ENCODE assay signal across 10 cellular contexts in the genomic region with DNA sequence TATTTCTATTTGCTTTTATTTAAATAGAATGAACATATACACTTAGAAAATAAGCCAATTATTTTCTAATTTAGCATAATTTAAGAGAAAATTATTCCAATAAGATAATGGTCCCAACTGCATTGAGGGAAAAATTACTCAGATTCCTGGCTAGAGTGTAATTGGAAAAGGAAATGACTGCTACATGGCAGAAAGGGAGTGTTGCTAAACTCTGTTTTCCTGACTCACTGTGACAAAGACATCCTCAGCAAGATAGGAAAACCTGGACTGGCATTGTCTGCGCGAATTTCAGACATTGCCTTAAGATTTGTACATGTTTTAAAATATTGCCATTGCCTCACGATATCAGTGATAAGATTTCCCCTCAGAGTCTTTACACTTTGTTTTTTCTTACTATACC. TPM values are rescaled to one million over a fixed set of nuclear protein-coding genes. Genes with fewer than 3 reads are reported as not detected.
A peak's percentile ranks its signal among the peaks of the same experiment; 100 is the strongest.
DNase-seq lines count a peak whose midpoint lies in the region; ATAC-seq, FAIRE-seq and TF ChIP-seq lines count a peak whose summit lies in the region.
"Had no signal": no experiment of that assay in that cellular context is flagged by ENCODE, and none has a peak within 500 bp of the region (broad histone marks: within the 10 kb centered on the region; RNA-seq: fewer than 3 reads in every experiment).

No MANE protein-coding gene starts in this region.

- no peak overlapping the region for H3K4me3 ChIP-seq in CD8-positive, alpha-beta T cell (ENCODE audit: low read depth, low read length)
- peak overlapping the region; percentile 12 for H3K4me3 ChIP-seq in bronchial epithelial cell (ENCODE audit: low read depth, low read length)
- H3K4me3 ChIP-seq in naive thymus-derived CD4-positive, alpha-beta T cell (ENCODE audit: low read length): no peak overlapping the region
- H3K4me3 ChIP-seq in tibial artery: no peak overlapping the region

- intact Hi-C loops in CD8-positive, alpha-beta T cell (cut with DNase I, micrococcal nuclease): loop anchor here in 1 of 2 experiments (1.0 to 2.0 kb wide), 3 partner anchors 9 to 21 kb away; no protein-coding TSS in a partner anchor
- intact Hi-C loops in naive thymus-derived CD4-positive, alpha-beta T cell (cut with micrococcal nuclease): loop anchor here in 1 of 2 donors (2.0 kb wide), 3 partner anchors 17 to 43 kb away; no protein-coding TSS in a partner anchor
- intact Hi-C loops in tibial artery (cut with DNase I; ENCODE audit: low total_unique reads): no loop called here

- peak overlapping the region; percentile 71 for H3K27ac Mint-ChIP-seq in CD8-positive, alpha-beta T cell
- peak overlapping the region in 8 of 9 donors; percentile 91 to 97 (median 95) for H3K27ac Mint-ChIP-seq in naive thymus-derived CD4-positive, alpha-beta T cell

- no peak overlapping the region for H3K27ac ChIP-seq in CD8-positive, alpha-beta T cell (ENCODE audit: low read depth, low read length)
- peak overlapping the region; percentile 71 for H3K27ac ChIP-seq in naive thymus-derived CD4-positive, alpha-beta T cell (ENCODE audit: low read depth, low read length)
- H3K27ac ChIP-seq in tibial artery: no peak overlapping the region

- CTCF ChIA-PET in CD8-positive, alpha-beta T cell (lab: Charles Lee): interaction anchor here (1.4 to 2.1 kb wide), 4 partner anchors 22 to 178 kb away, joined by 3 to 7 read pairs (median 4); no protein-coding TSS in a partner anchor
- CTCF ChIA-PET in naive thymus-derived CD4-positive, alpha-beta T cell (lab: Charles Lee): interaction anchor here (0.7 to 3.1 kb wide), 2 partner anchors 36 to 43 kb away, joined by 3 to 14 read pairs; no protein-coding TSS in a partner anchor

- DNase-seq in CD8-positive, alpha-beta T cell: no peak
- DNase-seq in LHCN-M2 (ENCODE audit: low read depth) (peak; percentile 77), bronchial epithelial cell (ENCODE audit: low read depth) (peak; percentile 92), GM13976 (ENCODE audit: low spot score) (no peak), tibial artery (no peak)
- no peak for DNase-seq in naive thymus-derived CD4-positive, alpha-beta T cell
- DNase-seq: cortex of kidney; stimulated activated CD4-positive, alpha-beta T cell treated with anti-CD3 and anti-CD28 coated beads, Interleukin-4, amount 100 ng/mL, for 1 hour had no signal

- H3K27me3 Mint-ChIP-seq in CD8-positive, alpha-beta T cell (ENCODE audit: low read depth): no peaks in the 10 kb centered on the region
- peaks cover 0 to 34% (median 0%) of the 10 kb centered on the region in 5 donors for H3K27me3 Mint-ChIP-seq in naive thymus-derived CD4-positive, alpha-beta T cell

- H3K36me3 Mint-ChIP-seq in CD8-positive, alpha-beta T cell: peaks cover 4% of the 10 kb centered on the region
- H3K36me3 Mint-ChIP-seq in naive thymus-derived CD4-positive, alpha-beta T cell: peaks cover 0 to 21% (median 0%) of the 10 kb centered on the region in 5 donors

- in situ Hi-C loops in GM13976 (cut with MboI; ENCODE audit: low sequenced_read_pairs, unreplicated experiment): no loop called here

- ATAC-seq in CD8-positive, alpha-beta T cell: no peak
- ATAC-seq in naive thymus-derived CD4-positive, alpha-beta T cell: no peak
- no peak for ATAC-seq in HG03108 (IDR thresholded peaks at IDR 0.05; ENCODE audit: unreplicated experiment)
- ATAC-seq in GM19463 (IDR thresholded peaks at IDR 0.05; ENCODE audit: unreplicated experiment): no peak

- peak overlapping the region; percentile 50 for H3K4me3 Mint-ChIP-seq in CD8-positive, alpha-beta T cell
- peak overlapping the region; percentile 58 to 97 (median 90) for H3K4me3 Mint-ChIP-seq in naive thymus-derived CD4-positive, alpha-beta T cell

- peaks cover 64% of the 10 kb centered on the region for H3K4me1 Mint-ChIP-seq in CD8-positive, alpha-beta T cell (ENCODE audit: low read depth)
- H3K4me1 Mint-ChIP-seq in naive thymus-derived CD4-positive, alpha-beta T cell: peaks cover 29 to 82% (median 76%) of the 10 kb centered on the region in 7 donors

- H3K9me3 Mint-ChIP-seq in CD8-positive, alpha-beta T cell: no peaks in the 10 kb centered on the region
- H3K9me3 Mint-ChIP-seq in naive thymus-derived CD4-positive, alpha-beta T cell: peaks cover 0 to 2% (median 0%) of the 10 kb centered on the region in 11 donors

- H3K27me3 ChIP-seq in CD8-positive, alpha-beta T cell (ENCODE audit: insufficient read depth, low read length): no peaks in the 10 kb centered on the region
- H3K27me3 ChIP-seq in bronchial epithelial cell (ENCODE audit: control insufficient read depth, insufficient read depth, low read length): no peaks in the 10 kb centered on the region
- H3K27me3 ChIP-seq in naive thymus-derived CD4-positive, alpha-beta T cell (ENCODE audit: control insufficient read depth in 2 of 2, insufficient read depth in 2 of 2, low read length in 2 of 2): no peaks in the 10 kb centered on the region
- peaks cover 0 to 7% of the 10 kb centered on the region in 2 donors for H3K27me3 ChIP-seq in tibial artery

- no peaks in the 10 kb centered on the region for H3K36me3 ChIP-seq in CD8-positive, alpha-beta T cell (ENCODE audit: insufficient read depth, low read length)
- H3K36me3 ChIP-seq in bronchial epithelial cell (ENCODE audit: control insufficient read depth, insufficient read depth, low read length) (no peaks in the 10 kb centered on the region), tibial artery (no peaks in the 10 kb centered on the region)
- no peaks in the 10 kb centered on the region for H3K36me3 ChIP-seq in naive thymus-derived CD4-positive, alpha-beta T cell (ENCODE audit: control insufficient read depth in 2 of 3, insufficient read depth in 3 of 3, low read length in 3 of 3)

- TF ChIP-seq CTCF in CD8-positive, alpha-beta T cell (IDR thresholded peaks at IDR 0.05): no peak
- TF ChIP-seq CTCF in bronchial epithelial cell (IDR thresholded peaks at IDR 0.05; ENCODE audit: insufficient read depth, low read length, severe bottlenecking) (no peak), GM13976 (IDR thresholded peaks at IDR 0.05; ENCODE audit: borderline replicate concordance, control extremely low read depth, extremely low read depth, insufficient read depth, missing control alignments) (no peak), tibial artery (IDR thresholded peaks at IDR 0.05) (no peak)

- H3K4me1 ChIP-seq in CD8-positive, alpha-beta T cell (ENCODE audit: insufficient read depth, low read length): peaks cover 61% of the 10 kb centered on the region
- peaks cover 40 to 64% of the 10 kb centered on the region in 2 donors for H3K4me1 ChIP-seq in naive thymus-derived CD4-positive, alpha-beta T cell (ENCODE audit: control insufficient read depth in 2 of 2, insufficient read depth in 2 of 2, low read length in 2 of 2)
- H3K4me1 ChIP-seq in tibial artery: peaks cover 0 to 10% (median 4%) of the 10 kb centered on the region in 4 donors

- POLR2A ChIA-PET in CD8-positive, alpha-beta T cell (lab: Charles Lee): no interaction called here
- POLR2A ChIA-PET in naive thymus-derived CD4-positive, alpha-beta T cell (lab: Charles Lee): interaction anchor here (1.1 to 6.1 kb wide), 6 partner anchors 11 to 64 kb away, joined by 3 to 63 read pairs (median 4); no protein-coding TSS in a partner anchor

- no peaks in the 10 kb centered on the region for H3K9me3 ChIP-seq in CD8-positive, alpha-beta T cell (ENCODE audit: low read length)
- no peaks in the 10 kb centered on the region for H3K9me3 ChIP-seq in naive thymus-derived CD4-positive, alpha-beta T cell (ENCODE audit: control insufficient read depth in 2 of 3, low read length in 3 of 3)
- H3K9me3 ChIP-seq in tibial artery: no peaks in the 10 kb centered on the region

- FAIRE-seq in bronchial epithelial cell (lab: Jason Lieb, UNC): no peak

RNA-seq across cellular contexts. Expression of a gene that starts 8.2 kb away (rescaled TPM):
- total RNA-seq in CD8-positive, alpha-beta T cell: under 1 TPM; 0.62 to 1.00 TPM
- total RNA-seq in LHCN-M2 (2014; rRNA removed): 0.06 TPM in 1 of 2 replicates, not detected in the other
- 0.18 TPM for polyA plus RNA-seq in LHCN-M2 (2012)
- total RNA-seq in bronchial epithelial cell: not detected in 2 replicates
- total RNA-seq in naive thymus-derived CD4-positive, alpha-beta T cell: 1 to 10 TPM in 2 of 5 experiments, under 1 TPM in 3; 0.57 to 1.8 (median 0.90) TPM
- polyA plus RNA-seq in naive thymus-derived CD4-positive, alpha-beta T cell: under 1 TPM; 0.30 to 0.62 TPM

Comparison
In these comparisons a context has a peak if more than half of its experiments do, and no peak if none do; other contexts are left out.
1. DNase-seq: peak in LHCN-M2 (single experiment) and bronchial epithelial cell (single experiment); none in CD8-positive, alpha-beta T cell (0 of 7), naive thymus-derived CD4-positive, alpha-beta T cell (0 of 9), GM13976 (single experiment) and tibial artery (0 of 2).